ENCODE assay signal across 24 cellular contexts in the genomic region with DNA sequence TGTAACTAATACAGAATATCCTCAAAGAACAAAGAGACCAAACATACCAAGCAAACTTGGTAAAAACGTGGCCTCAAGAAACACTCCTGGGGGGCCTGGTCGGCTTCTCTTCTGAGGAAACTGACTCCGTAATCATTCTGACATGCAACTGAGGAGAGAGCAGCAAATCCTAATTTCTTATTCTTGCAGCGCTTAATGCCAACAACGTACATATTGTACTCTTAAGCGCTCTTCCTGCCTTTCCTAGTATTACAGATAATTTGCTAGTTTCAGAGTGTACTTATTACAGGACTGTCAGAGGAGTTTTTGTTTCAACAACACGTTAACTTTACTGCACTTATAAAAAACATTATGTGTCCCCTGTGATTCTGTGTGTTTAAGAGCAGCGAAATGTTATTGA.
"Had no signal": no experiment of that assay in that cellular context is flagged by ENCODE, and none has a peak within 500 bp of the region (broad histone marks: within the 10 kb centered on the region; RNA-seq: fewer than 3 reads in every experiment).

No MANE protein-coding gene starts in this region.

- H3K9me3 ChIP-seq: body of pancreas, left lung, pancreas, psoas muscle, transverse colon, uterus had no signal

- H3K4me3 ChIP-seq: body of pancreas, left lung, pancreas, psoas muscle, transverse colon, uterus had no signal

- H3K27me3 ChIP-seq: body of pancreas, left lung, transverse colon, uterus had no signal

- H3K4me1 ChIP-seq: body of pancreas, pancreas had no signal

- H3K27ac ChIP-seq: body of pancreas, epithelial cell of prostate, left lung, pancreas, psoas muscle, transverse colon had no signal

- H3K27ac Mint-ChIP-seq: activated CD4-positive, alpha-beta memory T cell treated with anti-CD3 and anti-CD28 coated beads, Interleukin-2, amount 10 ng/mL, durations not matched to agents 7 days and 5 days; activated CD4-positive, alpha-beta T cell treated with anti-CD3 and anti-CD28 coated beads, Interleukin-2, amount 10 ng/mL, durations not matched to agents 24 days and 14 days; activated naive CD8-positive, alpha-beta T cell treated with anti-CD3 and anti-CD28 coated beads, Interleukin-2, amount 50 U/mL, for 24 hours; effector memory CD8-positive, alpha-beta T cell; immature natural killer cell; natural killer cell treated with Interleukin-12 subunit alpha and Interleukin-12 subunit beta and Interleukin-15 and Interleukin-18, amount 100 ng/mL, for 72 hours; stimulated activated naive CD8-positive, alpha-beta T cell treated with anti-CD3 and anti-CD28 coated beads, Interleukin-15, Interleukin-2, amounts not matched to agents 100 ng/mL and 50 ng/mL, for 24 hours had no signal

- H3K4me3 Mint-ChIP-seq: activated CD4-positive, alpha-beta memory T cell treated with anti-CD3 and anti-CD28 coated beads, Interleukin-2, amount 10 ng/mL, durations not matched to agents 7 days and 5 days; activated CD4-positive, alpha-beta T cell treated with anti-CD3 and anti-CD28 coated beads, Interleukin-2, amount 10 ng/mL, durations not matched to agents 24 days and 14 days; activated naive CD8-positive, alpha-beta T cell treated with anti-CD3 and anti-CD28 coated beads, Interleukin-2, amount 50 U/mL, for 24 hours; effector memory CD8-positive, alpha-beta T cell; immature natural killer cell; natural killer cell treated with Interleukin-12 subunit alpha and Interleukin-12 subunit beta and Interleukin-15 and Interleukin-18, amount 100 ng/mL, for 72 hours; stimulated activated naive CD8-positive, alpha-beta T cell treated with anti-CD3 and anti-CD28 coated beads, Interleukin-15, Interleukin-2, amounts not matched to agents 100 ng/mL and 50 ng/mL, for 24 hours had no signal

- H3K36me3 ChIP-seq: left lung, pancreas, transverse colon, uterus had no signal

- ATAC-seq: activated naive CD8-positive, alpha-beta T cell treated with anti-CD3 and anti-CD28 coated beads, Interleukin-2, amount 50 U/mL, for 24 hours; body of pancreas; effector memory CD8-positive, alpha-beta T cell; left lung; natural killer cell treated with Interleukin-12 subunit alpha and Interleukin-12 subunit beta and Interleukin-15 and Interleukin-18, amount 100 ng/mL, for 72 hours; pancreas; psoas muscle; right cardiac atrium had no signal

- H3K4me1 Mint-ChIP-seq: activated CD4-positive, alpha-beta memory T cell treated with anti-CD3 and anti-CD28 coated beads, Interleukin-2, amount 10 ng/mL, durations not matched to agents 7 days and 5 days; activated CD4-positive, alpha-beta T cell treated with anti-CD3 and anti-CD28 coated beads, Interleukin-2, amount 10 ng/mL, durations not matched to agents 24 days and 14 days; activated naive CD8-positive, alpha-beta T cell treated with anti-CD3 and anti-CD28 coated beads, Interleukin-2, amount 50 U/mL, for 24 hours; immature natural killer cell had no signal

- H3K9me3 Mint-ChIP-seq: activated CD4-positive, alpha-beta memory T cell treated with anti-CD3 and anti-CD28 coated beads, Interleukin-2, amount 10 ng/mL, durations not matched to agents 7 days and 5 days; activated CD4-positive, alpha-beta T cell treated with anti-CD3 and anti-CD28 coated beads, Interleukin-2, amount 10 ng/mL, durations not matched to agents 24 days and 14 days; activated naive CD8-positive, alpha-beta T cell treated with anti-CD3 and anti-CD28 coated beads, Interleukin-2, amount 50 U/mL, for 24 hours; effector memory CD8-positive, alpha-beta T cell; immature natural killer cell; natural killer cell treated with Interleukin-12 subunit alpha and Interleukin-12 subunit beta and Interleukin-15 and Interleukin-18, amount 100 ng/mL, for 72 hours; stimulated activated naive CD8-positive, alpha-beta T cell treated with anti-CD3 and anti-CD28 coated beads, Interleukin-15, Interleukin-2, amounts not matched to agents 100 ng/mL and 50 ng/mL, for 24 hours had no signal

- DNase-seq: activated CD4-positive, alpha-beta memory T cell treated with anti-CD3 and anti-CD28 coated beads, Interleukin-2, amount 10 ng/mL, durations not matched to agents 7 days and 5 days; activated CD4-positive, alpha-beta T cell treated with anti-CD3 and anti-CD28 coated beads, Interleukin-2, amount 10 ng/mL, durations not matched to agents 24 days and 14 days; activated gamma-delta T cell; activated naive CD4-positive, alpha-beta T cell treated with anti-CD3 and anti-CD28 coated beads, Interleukin-2, amount 50 U/mL, for 16 hours; activated naive CD8-positive, alpha-beta T cell treated with anti-CD3 and anti-CD28 coated beads, Interleukin-2, amount 50 U/mL, for 24 hours; activated T-cell treated with anti-CD3 and anti-CD28 coated beads for 4 hours; anterior cingulate cortex; body of pancreas; central memory CD4-positive, alpha-beta T cell; effector memory CD8-positive, alpha-beta T cell; immature natural killer cell; kidney glomerular epithelial cell; left lung; mammary epithelial cell; pancreas; psoas muscle; right cardiac atrium; stimulated activated CD4-positive, alpha-beta T cell treated with anti-CD3 and anti-CD28 coated beads, Interleukin-12 subunit alpha, Interleukin-12 subunit beta, amount 100 ng/mL, for 4 hours; stimulated activated CD4-positive, alpha-beta T cell treated with anti-CD3 and anti-CD28 coated beads, Interleukin-4, amount 100 ng/mL, for 4 hours; transverse colon; uterus had no signal

- H3K36me3 Mint-ChIP-seq: immature natural killer cell; natural killer cell treated with Interleukin-12 subunit alpha and Interleukin-12 subunit beta and Interleukin-15 and Interleukin-18, amount 100 ng/mL, for 72 hours had no signal
